Comparison of ENCODE assay signal across 8 cellular contexts in the genomic region with DNA sequence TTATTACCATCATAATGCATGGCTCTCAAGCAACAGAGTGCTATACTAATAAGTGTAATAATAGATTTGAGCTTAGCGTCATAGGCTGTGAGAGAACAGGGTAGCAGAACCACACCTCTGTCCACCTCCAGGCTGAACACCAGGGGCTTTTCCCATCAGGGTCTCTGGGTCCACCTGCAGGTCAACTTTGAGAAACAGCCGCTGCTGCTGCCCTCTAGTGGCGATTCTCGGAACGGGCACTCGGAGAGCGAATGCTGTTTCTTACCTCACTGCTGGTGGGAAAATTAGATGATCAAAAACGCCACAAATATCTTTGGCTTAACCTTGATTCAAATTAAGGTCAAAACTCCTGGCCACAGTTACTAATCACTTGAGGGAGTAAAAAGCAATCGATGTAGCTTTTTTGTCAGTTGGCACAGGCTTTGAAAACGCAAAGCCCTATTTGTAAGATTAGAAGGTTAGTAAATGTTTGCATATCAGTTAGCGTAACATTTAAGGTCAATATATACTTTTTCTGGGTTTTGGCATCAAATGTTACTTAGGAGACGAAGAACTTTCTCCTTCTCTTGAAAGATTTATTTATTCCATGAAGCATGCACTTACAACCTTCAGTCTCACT.
DNase-seq lines count a peak whose midpoint lies in the region; ATAC-seq and TF ChIP-seq lines count a peak whose summit lies in the region.

No MANE protein-coding gene starts in this region.

- H3K27ac Mint-ChIP-seq in natural killer cell: no peak overlapping the region
- H3K27ac Mint-ChIP-seq in natural killer cell treated with Interleukin-12 subunit alpha and Interleukin-12 subunit beta and Interleukin-15 and Interleukin-18, amount 100 ng/mL, for 72 hours: no peak overlapping the region

- no peak overlapping the region for H3K27ac ChIP-seq in RWPE1

- POLR2A ChIA-PET in RWPE1 (lab: Yijun Ruan, JAX; ENCODE audit: low non-redundant PET): no interaction called here

- CTCF ChIA-PET in RWPE1 (lab: Yijun Ruan, JAX): interaction anchor here (0.5 to 2.4 kb wide), 9 partner anchors 13 to 304 kb away, joined by 3 to 10 read pairs (median 4); no protein-coding TSS in a partner anchor

- intact Hi-C loops in natural killer cell (cut with micrococcal nuclease): no loop called here

- no peak overlapping the region for H3K4me3 Mint-ChIP-seq in natural killer cell
- no peak overlapping the region for H3K4me3 Mint-ChIP-seq in natural killer cell treated with Interleukin-12 subunit alpha and Interleukin-12 subunit beta and Interleukin-15 and Interleukin-18, amount 100 ng/mL, for 72 hours

- H3K9me3 Mint-ChIP-seq in natural killer cell: no peaks in the 10 kb centered on the region
- H3K9me3 Mint-ChIP-seq in natural killer cell treated with Interleukin-12 subunit alpha and Interleukin-12 subunit beta and Interleukin-15 and Interleukin-18, amount 100 ng/mL, for 72 hours: no peaks in the 10 kb centered on the region

- peak; percentile 87 for TF ChIP-seq CTCF in natural killer cell (IDR thresholded peaks at IDR 0.05)
- peak; percentile 73 for TF ChIP-seq CTCF in RWPE1 (conservative IDR thresholded peaks at IDR 0.05; ENCODE audit: low read depth)

- H3K27me3 Mint-ChIP-seq in natural killer cell (ENCODE audit: low read depth in 2 of 2): peaks cover 5 to 6% of the 10 kb centered on the region in 2 donors
- H3K27me3 Mint-ChIP-seq in natural killer cell treated with Interleukin-12 subunit alpha and Interleukin-12 subunit beta and Interleukin-15 and Interleukin-18, amount 100 ng/mL, for 72 hours: peaks cover 13 to 25% of the 10 kb centered on the region in 2 donors

- ATAC-seq in natural killer cell: peak in 1 of 3 donors; percentile 75
- ATAC-seq in natural killer cell treated with Interleukin-12 subunit alpha and Interleukin-12 subunit beta and Interleukin-15 and Interleukin-18, amount 100 ng/mL, for 72 hours: no peak
- ATAC-seq in HG03159 (IDR thresholded peaks at IDR 0.05; ENCODE audit: unreplicated experiment): peak; percentile 84

- DNase-seq in natural killer cell: peak; percentile 50
- DNase-seq in natural killer cell treated with Interleukin-12 subunit alpha and Interleukin-12 subunit beta and Interleukin-15 and Interleukin-18, amount 100 ng/mL, for 72 hours (ENCODE audit: low spot score): no peak
- peak; percentile 55 for DNase-seq in RWPE1 (ENCODE audit: low spot score)
- peak; percentile 56 for DNase-seq in activated naive CD4-positive, alpha-beta T cell treated with anti-CD3 and anti-CD28 coated beads, Interleukin-2, amount 50 U/mL, for 16 hours
- peak; percentile 24 for DNase-seq in hepatic stellate cell (ENCODE audit: low spot score)
- DNase-seq in stimulated activated CD4-positive, alpha-beta T cell treated with anti-CD3 and anti-CD28 coated beads, Interleukin-1b, Interleukin-23, amount 100 ng/mL, for 24 hours (ENCODE audit: low read depth in 4 of 4, low spot score in 1 of 4): peak; percentile 32 to 59 (median 36)
- DNase-seq in 8988T: no peak

- H3K36me3 Mint-ChIP-seq in natural killer cell: no peaks in the 10 kb centered on the region
- no peaks in the 10 kb centered on the region for H3K36me3 Mint-ChIP-seq in natural killer cell treated with Interleukin-12 subunit alpha and Interleukin-12 subunit beta and Interleukin-15 and Interleukin-18, amount 100 ng/mL, for 72 hours

- no peaks in the 10 kb centered on the region for H3K4me1 Mint-ChIP-seq in natural killer cell
- no peaks in the 10 kb centered on the region for H3K4me1 Mint-ChIP-seq in natural killer cell treated with Interleukin-12 subunit alpha and Interleukin-12 subunit beta and Interleukin-15 and Interleukin-18, amount 100 ng/mL, for 72 hours (ENCODE audit: low read depth in 2 of 2)

Comparison
In these comparisons a context has a peak if more than half of its experiments do, and no peak if none do; other contexts are left out.
1. DNase-seq: peak in natural killer cell (single experiment), RWPE1 (single experiment), activated naive CD4-positive, alpha-beta T cell treated with anti-CD3 and anti-CD28 coated beads, Interleukin-2, amount 50 U/mL, for 16 hours (single experiment), hepatic stellate cell (single experiment) and stimulated activated CD4-positive, alpha-beta T cell treated with anti-CD3 and anti-CD28 coated beads, Interleukin-1b, Interleukin-23, amount 100 ng/mL, for 24 hours (4 of 4); none in natural killer cell treated with Interleukin-12 subunit alpha and Interleukin-12 subunit beta and Interleukin-15 and Interleukin-18, amount 100 ng/mL, for 72 hours (single experiment) and 8988T (single experiment).